8 cellular contexts compared by ENCODE assay signal in the genomic region with DNA sequence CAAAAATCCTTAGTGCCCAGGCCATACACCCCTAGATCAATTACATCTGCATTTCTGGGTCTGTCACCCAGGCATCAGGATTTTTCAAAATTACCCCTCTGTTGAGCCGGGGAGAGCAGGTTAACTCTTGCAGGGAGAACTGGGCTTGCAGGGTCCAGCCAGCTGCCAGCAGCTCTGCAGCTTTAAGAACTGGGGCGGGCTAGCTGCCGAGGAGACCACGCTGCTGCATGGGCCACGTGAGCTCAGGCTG. TPM values are rescaled to one million over a fixed set of nuclear protein-coding genes. Genes with fewer than 3 reads are reported as not detected.
DNase-seq lines count a peak whose midpoint lies in the region; ATAC-seq and TF ChIP-seq lines count a peak whose summit lies in the region.

DGLUCY (plus strand) TSS at position 245 of the 250 bp plus-strand sequence. CDS start 46,222 bp downstream, outside the sequence.

- peak within 1 kb of the TSS; percentile 78 for H3K4me2 ChIP-seq in DND-41 (ENCODE audit: insufficient read depth, low read length)

- ATAC-seq in DND-41 (ENCODE audit: insufficient read depth, low read depth) (peak; percentile 87), WTC11 (no peak)
- ATAC-seq in natural killer cell treated with Interleukin-12 subunit alpha and Interleukin-12 subunit beta and Interleukin-15 and Interleukin-18, amount 100 ng/mL, for 72 hours: peak; percentile 75 to 87

- peak within 1 kb of the TSS; percentile 99 for H3K27ac Mint-ChIP-seq in WTC11
- peak within 1 kb of the TSS; percentile 99 for H3K27ac Mint-ChIP-seq in natural killer cell treated with Interleukin-12 subunit alpha and Interleukin-12 subunit beta and Interleukin-15 and Interleukin-18, amount 100 ng/mL, for 72 hours

- intact Hi-C loops in uterus (cut with DNase I; ENCODE audit: low total_unique reads): no loop called here

- peaks cover 15% of the 10 kb centered on the region for H3K36me3 Mint-ChIP-seq in WTC11
- peaks cover 6% of the 10 kb centered on the region for H3K36me3 Mint-ChIP-seq in natural killer cell treated with Interleukin-12 subunit alpha and Interleukin-12 subunit beta and Interleukin-15 and Interleukin-18, amount 100 ng/mL, for 72 hours

- no peak for TF ChIP-seq CTCF in DND-41 (IDR thresholded peaks at IDR 0.05; ENCODE audit: borderline replicate concordance, extremely low read depth, low read length, poor library complexity, severe bottlenecking)
- no peak for TF ChIP-seq CTCF in GM20000 (IDR thresholded peaks at IDR 0.05; ENCODE audit: extremely low read depth, missing control alignments)
- TF ChIP-seq CTCF in WTC11 (IDR thresholded peaks at IDR 0.05): no peak
- TF ChIP-seq CTCF in fibroblast of mammary gland (conservative IDR thresholded peaks at IDR 0.05; ENCODE audit: control insufficient read depth, insufficient read depth, low read depth, low read length): no peak
- no peak for TF ChIP-seq CTCF in uterus (IDR thresholded peaks at IDR 0.05)

- H3K4me3 ChIP-seq in DND-41 (ENCODE audit: low read depth in 1 of 2, low read length in 2 of 2): peak within 1 kb of the TSS; percentile 81 to 88
- peak within 1 kb of the TSS; percentile 42 for H3K4me3 ChIP-seq in HUES48 (ENCODE audit: low read depth, low read length)
- peak within 1 kb of the TSS; percentile 66 for H3K4me3 ChIP-seq in fibroblast of mammary gland (ENCODE audit: control insufficient read depth, low read depth, low read length)
- H3K4me3 ChIP-seq in uterus: peak within 1 kb of the TSS; percentile 44 to 55

- H3K27me3 Mint-ChIP-seq in WTC11 (ENCODE audit: low read depth): peaks cover 3% of the 10 kb centered on the region; the same call in 1 of the 2 replicates
- H3K27me3 Mint-ChIP-seq in natural killer cell treated with Interleukin-12 subunit alpha and Interleukin-12 subunit beta and Interleukin-15 and Interleukin-18, amount 100 ng/mL, for 72 hours: no peaks in the 10 kb centered on the region

- POLR2A ChIA-PET in WTC11 (lab: Charles Lee): interaction anchor here (1.5 kb wide), 1 partner anchor 54 kb away, joined by 6 read pairs; the partner anchor contains the start of gene RPS6KA5

- peak within 1 kb of the TSS; percentile 85 for H2AFZ ChIP-seq in DND-41 (ENCODE audit: low read depth, low read length)

- CTCF ChIA-PET in WTC11 (lab: Charles Lee): interaction anchor here (0.9 to 3.5 kb wide), 7 partner anchors 14 to 356 kb away, joined by 3 to 17 read pairs (median 6); partner anchors contain the start of gene RPS6KA5

- peaks cover 49% of the 10 kb centered on the region for H3K79me2 ChIP-seq in DND-41 (ENCODE audit: insufficient read depth, low read length)

- TF ChIP-seq POLR2A in uterus (IDR thresholded peaks at IDR 0.05): no peak

- no peaks in the 10 kb centered on the region for H3K9me3 ChIP-seq in DND-41 (ENCODE audit: insufficient read depth, low read length, severe bottlenecking)
- H3K9me3 ChIP-seq in HUES48 (ENCODE audit: control insufficient read depth, insufficient read depth, low read length): no peaks in the 10 kb centered on the region
- H3K9me3 ChIP-seq in uterus: no peaks in the 10 kb centered on the region

- peak within 1 kb of the TSS; percentile 94 for H3K27ac ChIP-seq in DND-41 (ENCODE audit: low read length)
- peak within 1 kb of the TSS; percentile 94 for H3K27ac ChIP-seq in HUES48 (ENCODE audit: low read depth, low read length)
- peak within 1 kb of the TSS; percentile 90 to 94 for H3K27ac ChIP-seq in uterus

- H3K4me1 ChIP-seq in DND-41 (ENCODE audit: insufficient read depth, low read length) (peaks cover 37% of the 10 kb centered on the region), HUES48 (ENCODE audit: control insufficient read depth, insufficient read depth, low read length) (peaks cover 34% of the 10 kb centered on the region), uterus (peaks cover 0 to 6% of the 10 kb centered on the region in 2 donors)

- peaks cover 59% of the 10 kb centered on the region for H3K4me1 Mint-ChIP-seq in WTC11
- H3K4me1 Mint-ChIP-seq in natural killer cell treated with Interleukin-12 subunit alpha and Interleukin-12 subunit beta and Interleukin-15 and Interleukin-18, amount 100 ng/mL, for 72 hours (ENCODE audit: low read depth in 2 of 2): peaks cover 61 to 72% of the 10 kb centered on the region in 2 donors

- H3K9me3 Mint-ChIP-seq in WTC11: peaks cover 14% of the 10 kb centered on the region; the same call in 1 of the 2 replicates
- H3K9me3 Mint-ChIP-seq in natural killer cell treated with Interleukin-12 subunit alpha and Interleukin-12 subunit beta and Interleukin-15 and Interleukin-18, amount 100 ng/mL, for 72 hours: no peaks in the 10 kb centered on the region

- peak within 1 kb of the TSS; percentile 73 for H3K4me3 Mint-ChIP-seq in WTC11
- H3K4me3 Mint-ChIP-seq in natural killer cell treated with Interleukin-12 subunit alpha and Interleukin-12 subunit beta and Interleukin-15 and Interleukin-18, amount 100 ng/mL, for 72 hours: peak within 1 kb of the TSS; percentile 95

- H3K27me3 ChIP-seq in DND-41 (ENCODE audit: insufficient read depth, low read length, poor library complexity) (no peaks in the 10 kb centered on the region), HUES48 (ENCODE audit: control insufficient read depth, insufficient read depth, low read length) (no peaks in the 10 kb centered on the region), uterus (no peaks in the 10 kb centered on the region)

- H4K20me1 ChIP-seq in DND-41 (ENCODE audit: insufficient read depth, low read length): no peaks in the 10 kb centered on the region

- DNase-seq in DND-41: no peak
- DNase-seq in GM20000 (ENCODE audit: low spot score): peak; percentile 77
- no peak for DNase-seq in WTC11 (ENCODE audit: low spot score)
- DNase-seq in fibroblast of mammary gland (ENCODE audit: low read depth): peak; percentile 77
- peak; percentile 78 for DNase-seq in natural killer cell treated with Interleukin-12 subunit alpha and Interleukin-12 subunit beta and Interleukin-15 and Interleukin-18, amount 100 ng/mL, for 72 hours (ENCODE audit: low spot score)
- DNase-seq in uterus: peak; percentile 79 to 80
- no peak for DNase-seq in amygdala (lab: John Stamatoyannopoulos, UW)

- H3K9ac ChIP-seq in DND-41 (ENCODE audit: low read depth, low read length): peak within 1 kb of the TSS; percentile 82
- peak within 1 kb of the TSS; percentile 58 for H3K9ac ChIP-seq in HUES48 (ENCODE audit: low read depth, low read length)

- H3K36me3 ChIP-seq in DND-41 (ENCODE audit: insufficient read depth, low read length): peaks cover 15% of the 10 kb centered on the region; the same call in 1 of the 2 replicates
- H3K36me3 ChIP-seq in HUES48 (ENCODE audit: control insufficient read depth, insufficient read depth, low read length): no peaks in the 10 kb centered on the region
- H3K36me3 ChIP-seq in uterus: no peaks in the 10 kb centered on the region

TF ChIP-seq in WTC11, 78 proteins besides CTCF, POLR2A, EP300 and RAD21 (continues in another document):
- no peak for TF ChIP-seq OVOL2 (CRISPR knock-in tag; IDR thresholded peaks at IDR 0.05; ENCODE audit: borderline replicate concordance)
- TF ChIP-seq ZNF317 (CRISPR knock-in tag; IDR thresholded peaks at IDR 0.05; ENCODE audit: borderline replicate concordance, low read depth): no peak
- TF ChIP-seq SMAD3 (CRISPR knock-in tag; IDR thresholded peaks at IDR 0.05; ENCODE audit: borderline replicate concordance): no peak
- TF ChIP-seq FOXK1 (CRISPR knock-in tag; IDR thresholded peaks at IDR 0.05): peak; percentile 60; the same call in 1 of the 2 replicates
- TF ChIP-seq RELA (CRISPR knock-in tag; IDR thresholded peaks at IDR 0.05; ENCODE audit: borderline replicate concordance): no peak
- TF ChIP-seq ZNF219 (CRISPR knock-in tag; IDR thresholded peaks at IDR 0.05; ENCODE audit: borderline replicate concordance): no peak
- peak; percentile 89 for TF ChIP-seq USF2 (CRISPR knock-in tag; IDR thresholded peaks at IDR 0.05)
- TF ChIP-seq FOXP1 (CRISPR knock-in tag; IDR thresholded peaks at IDR 0.05; ENCODE audit: borderline replicate concordance): 0 out of 2 replicates have a peak, but pooled peaks have one; percentile 34
- no peak for TF ChIP-seq ZNF425 (CRISPR knock-in tag; conservative IDR thresholded peaks at IDR 0.05)
- no peak for TF ChIP-seq ZNF423 (CRISPR knock-in tag; IDR thresholded peaks at IDR 0.05)
- no peak for TF ChIP-seq HMGA2 (CRISPR knock-in tag; IDR thresholded peaks at IDR 0.05)
- no peak for TF ChIP-seq NFATC4 (CRISPR knock-in tag; IDR thresholded peaks at IDR 0.05)
- no peak for TF ChIP-seq TP53 (CRISPR knock-in tag; IDR thresholded peaks at IDR 0.05)
- no peak for TF ChIP-seq KAT7 (CRISPR knock-in tag; IDR thresholded peaks at IDR 0.05; ENCODE audit: borderline replicate concordance)
- TF ChIP-seq SMAD4 (CRISPR knock-in tag; IDR thresholded peaks at IDR 0.05): no peak

RNA-seq across cellular contexts. Expression of gene DGLUCY, which starts in this region (rescaled TPM):
- total RNA-seq in WTC11 (2021) (35.4 to 38.7 TPM (median 36.9 TPM) in 3 replicates), uterus (10 to 100 TPM; 14.7 to 81.5 (median 61.6) TPM)
- 10 to 100 TPM; 28.4 to 78.3 TPM for total RNA-seq in natural killer cell treated with Interleukin-12 subunit alpha and Interleukin-12 subunit beta and Interleukin-15 and Interleukin-18, amount 100 ng/mL, for 72 hours

Comparison
In these comparisons a context has a peak if more than half of its experiments do, and no peak if none do; other contexts are left out.
1. DNase-seq: peak in GM20000 (single experiment), fibroblast of mammary gland (single experiment), natural killer cell treated with Interleukin-12 subunit alpha and Interleukin-12 subunit beta and Interleukin-15 and Interleukin-18, amount 100 ng/mL, for 72 hours (single experiment) and uterus (2 of 2); none in DND-41 (single experiment), WTC11 (single experiment) and amygdala (0 of 56).
2. Peak in every context shown above with its lines, with median percentiles within 50 percentile points of each other: H3K27ac ChIP-seq and H3K4me3 ChIP-seq.